In genomic region chr2:145958611-145959010, GRCh38 we compare ENCODE assay signal across 21 cellular contexts.
"Had no signal": no experiment of that assay in that cellular context is flagged by ENCODE, and none has a peak within 500 bp of the region (broad histone marks: within the 10 kb centered on the region; RNA-seq: fewer than 3 reads in every experiment).

No MANE protein-coding gene starts in this region.

- H3K4me1 ChIP-seq: gastrocnemius medialis, heart right ventricle, left ventricle myocardium inferior, lower lobe of right lung, pancreas, suprapubic skin, thyroid gland, upper lobe of left lung, uterus had no signal

- H3K36me3 ChIP-seq: gastrocnemius medialis, heart right ventricle, left ventricle myocardium inferior, lower lobe of right lung, pancreas, suprapubic skin, thyroid gland, upper lobe of left lung, uterus had no signal

- H3K4me3 ChIP-seq: coronary artery, gastrocnemius medialis, heart right ventricle, left ventricle myocardium inferior, lower lobe of right lung, pancreas, smooth muscle cell, suprapubic skin, thyroid gland, upper lobe of left lung, uterus had no signal

- H3K9me3 ChIP-seq: gastrocnemius medialis, lower lobe of right lung, pancreas, thyroid gland, uterus had no signal

- H3K4me2 ChIP-seq: smooth muscle cell had no signal

- H3K27ac ChIP-seq: coronary artery, gastrocnemius medialis, heart right ventricle, left ventricle myocardium inferior, lower lobe of right lung, pancreas, suprapubic skin, thyroid gland, upper lobe of left lung, uterus had no signal

- H3K27me3 ChIP-seq: gastrocnemius medialis, heart right ventricle, pancreas, suprapubic skin, thyroid gland, upper lobe of left lung, uterus had no signal

- DNase-seq: effector CD4-positive, alpha-beta T cell; endodermal cell; erythroblast; gastrocnemius medialis; heart right ventricle; hypothalamus; left cardiac atrium; left ventricle myocardium inferior; lower lobe of right lung; naive B cell; occipital lobe; pancreas; right cardiac atrium; stimulated activated CD4-positive, alpha-beta T cell treated with anti-CD3 and anti-CD28 coated beads, Interleukin-2, amount 100 ng/mL, for 48 hours; stimulated activated naive CD8-positive, alpha-beta T cell treated with anti-CD3 and anti-CD28 coated beads, Interleukin-15, Interleukin-2, amounts not matched to agents 100 U/mL and 50 U/mL, for 24 hours; thyroid gland; upper lobe of left lung; uterus had no signal
